In the genomic region with DNA sequence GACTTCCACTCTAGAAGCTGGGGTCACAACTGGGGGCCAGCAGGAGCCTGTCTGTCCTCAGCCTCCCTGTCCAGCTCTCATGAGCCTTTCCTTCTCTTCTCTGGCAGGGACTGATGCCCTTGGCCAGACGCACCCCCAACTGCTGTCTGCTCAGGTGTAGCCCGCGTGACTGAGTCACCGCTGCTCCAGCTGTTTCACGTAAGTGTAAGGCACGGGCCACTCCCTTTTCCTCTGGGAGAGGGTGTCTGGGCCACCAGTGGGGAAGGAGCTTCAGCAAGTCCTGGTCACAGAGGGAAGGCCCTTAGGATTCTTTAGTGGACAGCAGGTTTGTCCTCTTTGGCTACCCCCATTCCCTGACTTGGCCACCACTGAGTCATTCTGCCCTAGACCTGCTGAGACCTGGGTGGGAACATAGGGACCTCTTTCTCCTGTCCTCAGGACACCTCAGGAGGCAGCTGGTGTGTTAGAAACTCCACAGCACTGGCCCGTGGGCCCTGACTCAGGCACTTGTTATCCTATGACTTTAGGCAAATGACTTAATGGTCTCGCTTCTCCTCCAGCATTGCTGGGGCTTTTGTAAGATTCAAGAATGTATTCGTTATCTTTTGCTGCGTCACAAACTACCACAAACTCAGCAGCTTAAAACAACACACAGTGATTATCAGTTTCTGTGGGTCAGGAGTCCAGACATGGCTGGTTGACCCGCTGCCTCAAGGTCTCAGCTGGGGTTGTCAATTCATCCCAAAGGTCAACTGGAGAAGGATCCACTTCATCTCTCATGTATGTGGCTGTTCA, we compare ENCODE assay signal across 16 cellular contexts.
DNase-seq lines count a peak whose midpoint lies in the region; ATAC-seq and TF ChIP-seq lines count a peak whose summit lies in the region.
"Had no signal": no experiment of that assay in that cellular context is flagged by ENCODE, and none has a peak within 500 bp of the region (broad histone marks: within the 10 kb centered on the region; RNA-seq: fewer than 3 reads in every experiment).

No MANE protein-coding gene starts in this region.

- no peaks in the 10 kb centered on the region for H3K79me2 ChIP-seq in Karpas-422 (ENCODE audit: low read length)

- peaks cover 26% of the 10 kb centered on the region for H3K27me3 Mint-ChIP-seq in progenitor cell of endocrine pancreas

- no peak overlapping the region for H2AFZ ChIP-seq in Karpas-422 (ENCODE audit: low read length)

- H3K4me2 ChIP-seq in Karpas-422 (ENCODE audit: low read depth, low read length, poor library complexity, severe bottlenecking), result no peak overlapping the region

- H4K20me1 ChIP-seq in Karpas-422 (ENCODE audit: insufficient read depth, low read depth, low read length), result no peaks in the 10 kb centered on the region

- no peaks in the 10 kb centered on the region for H3K9me3 Mint-ChIP-seq in progenitor cell of endocrine pancreas (ENCODE audit: low read depth)
- H3K9me3 Mint-ChIP-seq: activated CD4-positive, alpha-beta T cell treated with anti-CD3 and anti-CD28 coated beads, Interleukin-2, amount 10 ng/mL, durations not matched to agents 24 days and 14 days; CD4-positive, CD25-positive, alpha-beta regulatory T cell; neural crest cell had no signal

- peak overlapping the region; percentile 37 for H3K27ac Mint-ChIP-seq in progenitor cell of endocrine pancreas
- H3K27ac Mint-ChIP-seq: activated CD4-positive, alpha-beta T cell treated with anti-CD3 and anti-CD28 coated beads, Interleukin-2, amount 10 ng/mL, durations not matched to agents 24 days and 14 days had no signal

- H3K4me3 ChIP-seq in fibroblast of pulmonary artery (replicated peaks; ENCODE audit: low read depth, low read length), result no peak overlapping the region
- no peak overlapping the region for H3K4me3 ChIP-seq in Karpas-422 (ENCODE audit: low read length)
- H3K4me3 ChIP-seq: heart left ventricle, Peyer's patch had no signal

- no peaks in the 10 kb centered on the region for H3K4me1 ChIP-seq in Karpas-422 (ENCODE audit: low read length)
- H3K4me1 ChIP-seq: Peyer's patch had no signal

- H3K27me3 ChIP-seq in Karpas-422 (ENCODE audit: low read length), result no peaks in the 10 kb centered on the region
- H3K27me3 ChIP-seq: Peyer's patch had no signal

- H3K9me2 ChIP-seq in Karpas-422 (replicated peaks; ENCODE audit: insufficient read depth, low read length), result no peaks in the 10 kb centered on the region

- no peak overlapping the region for H3K9ac ChIP-seq in Karpas-422 (ENCODE audit: low read length)

- no peaks in the 10 kb centered on the region for H3K36me3 ChIP-seq in Karpas-422 (ENCODE audit: insufficient read depth, low read length)
- H3K36me3 ChIP-seq: heart left ventricle, Peyer's patch had no signal

- H3K4me3 Mint-ChIP-seq in progenitor cell of endocrine pancreas (ENCODE audit: low read depth), result no peak overlapping the region
- H3K4me3 Mint-ChIP-seq: activated CD4-positive, alpha-beta T cell treated with anti-CD3 and anti-CD28 coated beads, Interleukin-2, amount 10 ng/mL, durations not matched to agents 24 days and 14 days; CD4-positive, CD25-positive, alpha-beta regulatory T cell; neural crest cell had no signal

- H3K27ac ChIP-seq in Karpas-422 (ENCODE audit: low read length), result no peak overlapping the region
- H3K27ac ChIP-seq: heart left ventricle, Peyer's patch had no signal

- H3K4me1 Mint-ChIP-seq in progenitor cell of endocrine pancreas (ENCODE audit: low read depth), result peaks cover 13% of the 10 kb centered on the region

- no peak for TF ChIP-seq CTCF in fibroblast of pulmonary artery (IDR thresholded peaks at IDR 0.05; ENCODE audit: low read length, missing control alignments)
- no peak for TF ChIP-seq CTCF in progenitor cell of endocrine pancreas (IDR thresholded peaks at IDR 0.05; ENCODE audit: unreplicated experiment)

- DNase-seq in H4 (ENCODE audit: low spot score) (peak; percentile 30), SK-MEL-5 (ENCODE audit: low read depth, low spot score) (peak; percentile 65), fibroblast of pulmonary artery (ENCODE audit: low read depth) (peak; percentile 95), progenitor cell of endocrine pancreas (ENCODE audit: low spot score, unreplicated experiment) (no peak), GF-D8 (lab: John Stamatoyannopoulos, UW) (no peak), Karpas-422 (no peak)
- no peak for DNase-seq in activated CD8-positive, alpha-beta memory T cell treated with anti-CD3 and anti-CD28 coated beads, Interleukin-2, amount 50 U/mL, for 4 hours
- DNase-seq: activated CD4-positive, alpha-beta T cell treated with anti-CD3 and anti-CD28 coated beads, Interleukin-2, amount 10 ng/mL, durations not matched to agents 24 days and 14 days; CD4-positive, CD25-positive, alpha-beta regulatory T cell; left ventricle myocardium superior; NCI-H1092; NCI-H446; Peyer's patch had no signal

- no peak for ATAC-seq in GM21381 (IDR thresholded peaks at IDR 0.05; ENCODE audit: unreplicated experiment)
- ATAC-seq: left ventricle myocardium superior had no signal

- H3K36me3 Mint-ChIP-seq in progenitor cell of endocrine pancreas (ENCODE audit: insufficient read depth), result no peaks in the 10 kb centered on the region
- H3K36me3 Mint-ChIP-seq: CD4-positive, CD25-positive, alpha-beta regulatory T cell had no signal

- in situ Hi-C loops in SK-MEL-5 (cut with HindIII; ENCODE audit: low pct_unique_long_range_greater_than_20kb, low sequenced_read_pairs), result no loop called here

- no peaks in the 10 kb centered on the region for H3K9me3 ChIP-seq in Karpas-422 (ENCODE audit: low read length)
- H3K9me3 ChIP-seq: heart left ventricle, Peyer's patch had no signal

Comparison
In these comparisons a context has a peak if more than half of its experiments do, and no peak if none do; other contexts are left out.
1. DNase-seq: peak in H4 (single experiment), SK-MEL-5 (single experiment) and fibroblast of pulmonary artery (single experiment); none in progenitor cell of endocrine pancreas (single experiment), activated CD8-positive, alpha-beta memory T cell treated with anti-CD3 and anti-CD28 coated beads, Interleukin-2, amount 50 U/mL, for 4 hours (single experiment), GF-D8 (single experiment) and Karpas-422 (single experiment).